9 cellular contexts compared by ENCODE assay signal in genomic region chr4:67871867-67872266, GRCh38. TPM values are rescaled to one million over a fixed set of nuclear protein-coding genes. Genes with fewer than 3 reads are reported as not detected.
A peak's percentile ranks its signal among the peaks of the same experiment; 100 is the strongest.
DNase-seq lines count a peak whose midpoint lies in the region; ATAC-seq, FAIRE-seq and TF ChIP-seq lines count a peak whose summit lies in the region.
"Had no signal": no experiment of that assay in that cellular context is flagged by ENCODE, and none has a peak within 500 bp of the region (broad histone marks: within the 10 kb centered on the region; RNA-seq: fewer than 3 reads in every experiment).

No MANE protein-coding gene starts in this region.

- DNase-seq in GM12891 (ENCODE audit: insufficient read length, low spot score) (peak; percentile 7), NCI-H1092 treated with DMSO at 0.1 percent for 48 hours (lab: John Stamatoyannopoulos, UW) (peak; percentile 43), natural killer cell (no peak), putamen (ENCODE audit: low spot score) (no peak), colonic mucosa (no peak)
- DNase-seq: upper lobe of left lung had no signal

- no peaks in the 10 kb centered on the region for H3K36me3 ChIP-seq in colonic mucosa
- H3K36me3 ChIP-seq: upper lobe of left lung had no signal

- H3K4me3 ChIP-seq in colonic mucosa: no peak overlapping the region
- H3K4me3 ChIP-seq: upper lobe of left lung had no signal

- H3K27me3 Mint-ChIP-seq in brain (no peaks in the 10 kb centered on the region), natural killer cell (ENCODE audit: low read depth in 2 of 2) (no peaks in the 10 kb centered on the region)

- H3K4me1 Mint-ChIP-seq in brain: peaks cover 10% of the 10 kb centered on the region
- H3K4me1 Mint-ChIP-seq in natural killer cell: no peaks in the 10 kb centered on the region

- ATAC-seq in HG02759 (IDR thresholded peaks at IDR 0.05; ENCODE audit: unreplicated experiment) (peak; percentile 87), natural killer cell (peak; percentile 76 to 93 (median 81))

- intact Hi-C loops in natural killer cell (cut with micrococcal nuclease): loop anchor here (1.0 to 10.0 kb wide), 3 partner anchors 38 to 503 kb away; no protein-coding TSS in a partner anchor
- intact Hi-C loops in colonic mucosa (cut with DNase I): no loop called here

- no peaks in the 10 kb centered on the region for H3K9me3 ChIP-seq in colonic mucosa
- H3K9me3 ChIP-seq: upper lobe of left lung had no signal

- H3K27ac ChIP-seq in colonic mucosa: no peak overlapping the region
- H3K27ac ChIP-seq: upper lobe of left lung had no signal

- peak; percentile 82 for FAIRE-seq in A204.1 (lab: Jason Lieb, UNC)
- no peak for FAIRE-seq in GM12891 (lab: Jason Lieb, UNC)

- TF ChIP-seq CTCF in brain (conservative IDR thresholded peaks at IDR 0.05) (peak; percentile 51 to 56), natural killer cell (IDR thresholded peaks at IDR 0.05) (peak; percentile 60), colonic mucosa (IDR thresholded peaks at IDR 0.05) (no peak)

- H3K9ac ChIP-seq in colonic mucosa (ENCODE audit: low read depth in 2 of 2, low read length in 2 of 2): no peak overlapping the region

- peaks cover 0 to 3% (median 2%) of the 10 kb centered on the region in 5 experiments for H3K9me3 Mint-ChIP-seq in brain
- no peaks in the 10 kb centered on the region for H3K9me3 Mint-ChIP-seq in natural killer cell

- H3K4me3 Mint-ChIP-seq in brain (no peak overlapping the region), natural killer cell (no peak overlapping the region)

- H3K36me3 Mint-ChIP-seq in brain (no peaks in the 10 kb centered on the region), natural killer cell (no peaks in the 10 kb centered on the region)

- H3K4me1 ChIP-seq in colonic mucosa: no peaks in the 10 kb centered on the region
- H3K4me1 ChIP-seq: upper lobe of left lung had no signal

- H3K27ac Mint-ChIP-seq in brain (no peak overlapping the region), natural killer cell (no peak overlapping the region)

- no peaks in the 10 kb centered on the region for H3K27me3 ChIP-seq in colonic mucosa
- H3K27me3 ChIP-seq: upper lobe of left lung had no signal

- no peak for TF ChIP-seq POLR2A in GM12891 (IDR thresholded peaks at IDR 0.05; ENCODE audit: low read depth, low read length)

TF ChIP-seq in GM12891, 5 proteins besides CTCF, POLR2A, EP300 and RAD21:
- no peak for TF ChIP-seq PAX5 (IDR thresholded peaks at IDR 0.05; ENCODE audit: insufficient read depth, low read length, severe bottlenecking)
- no peak for TF ChIP-seq SPI1 (IDR thresholded peaks at IDR 0.05; ENCODE audit: low read depth, low read length)
- no peak for TF ChIP-seq POU2F2 (IDR thresholded peaks at IDR 0.05; ENCODE audit: low read depth, low read length)
- TF ChIP-seq TAF1 (IDR thresholded peaks at IDR 0.05; ENCODE audit: low read depth, low read length): no peak
- TF ChIP-seq POLR2AphosphoS5 (IDR thresholded peaks at IDR 0.05; ENCODE audit: low read depth, low read length): no peak

RNA-seq across cellular contexts. Expression of gene TMPRSS11D, which starts 11.9 kb away (rescaled TPM):
- polyA plus RNA-seq in GM12891 (2012; ENCODE audit: low read depth, missing spikeins): not detected
- not detected for polyA plus RNA-seq in brain (ENCODE audit: insufficient read depth, low read depth, low replicate concordance)
- total RNA-seq in natural killer cell (not detected), colonic mucosa (not detected)

Comparison
In these comparisons a context has a peak if more than half of its experiments do, and no peak if none do; other contexts are left out.
1. DNase-seq: peak in GM12891 (single experiment) and NCI-H1092 treated with DMSO at 0.1 percent for 48 hours (single experiment); none in natural killer cell (single experiment), putamen (single experiment) and colonic mucosa (single experiment).